Comparison of ENCODE assay signal across 1 cellular context in genomic region chr7:139111885-139112284, GRCh38.
TF ChIP-seq lines count a peak whose summit lies in the region.

No MANE protein-coding gene starts in this region.

TF ChIP-seq in SK-N-SH, 30 proteins besides CTCF, POLR2A, EP300 and RAD21 (continued from another document):
- TF ChIP-seq TAF1 (IDR thresholded peaks at IDR 0.05; ENCODE audit: borderline replicate concordance, low read depth, low read length) (no peak), SMC3 (IDR thresholded peaks at IDR 0.05; ENCODE audit: low read depth, low read length) (no peak), YY1 (IDR thresholded peaks at IDR 0.05; ENCODE audit: low read depth) (no peak), GABPA (IDR thresholded peaks at IDR 0.05; ENCODE audit: low read depth) (no peak), FOXM1 (IDR thresholded peaks at IDR 0.05; ENCODE audit: low read depth) (no peak), ELF1 (IDR thresholded peaks at IDR 0.05) (no peak), FOSL2 (IDR thresholded peaks at IDR 0.05; ENCODE audit: borderline replicate concordance, low read depth) (no peak), TEAD4 (IDR thresholded peaks at IDR 0.05; ENCODE audit: borderline replicate concordance, insufficient read depth) (no peak), MEF2A (IDR thresholded peaks at IDR 0.05; ENCODE audit: borderline replicate concordance, low read depth) (no peak)
